Comparison of ENCODE assay signal across 8 cellular contexts in genomic region chr7:43646603-43647313, GRCh38.
DNase-seq lines count a peak whose midpoint lies in the region; ATAC-seq and TF ChIP-seq lines count a peak whose summit lies in the region.

No MANE protein-coding gene starts in this region.

- no peak for DNase-seq in activated naive CD4-positive, alpha-beta T cell treated with anti-CD3 and anti-CD28 coated beads, Interleukin-2, amount 10 ng/mL, durations not matched to agents 7 days and 5 days
- DNase-seq in activated naive CD4-positive, alpha-beta T cell (lab: John Stamatoyannopoulos, UW) = no peak
- DNase-seq in astrocyte of the hippocampus (ENCODE audit: low read depth, low spot score) (peak; percentile 57), left lobe of liver (ENCODE audit: low spot score) (no peak), transverse colon (no peak)
- no peak for DNase-seq in stimulated activated CD8-positive, alpha-beta memory T cell treated with anti-CD3 and anti-CD28 coated beads, Interleukin-4, amount 100 ng/mL, for 48 hours

- no peak for TF ChIP-seq EP300 in transverse colon (IDR thresholded peaks at IDR 0.05; ENCODE audit: low read depth)

- peak overlapping the region; percentile 85 to 93 (median 90) for H3K27ac ChIP-seq in transverse colon

- H3K9me3 Mint-ChIP-seq in activated naive CD4-positive, alpha-beta T cell treated with anti-CD3 and anti-CD28 coated beads, Interleukin-2, amount 10 ng/mL, durations not matched to agents 7 days and 5 days = no peaks in the 10 kb centered on the region

- intact Hi-C loops in transverse colon (cut with DNase I; ENCODE audit: low total_unique reads) = no loop called here

- H3K4me3 Mint-ChIP-seq in activated naive CD4-positive, alpha-beta T cell treated with anti-CD3 and anti-CD28 coated beads, Interleukin-2, amount 10 ng/mL, durations not matched to agents 7 days and 5 days = peak overlapping the region; percentile 70

- TF ChIP-seq POLR2A in transverse colon (IDR thresholded peaks at IDR 0.05) = no peak

- H3K4me1 ChIP-seq in transverse colon = peaks cover 28 to 60% (median 41%) of the 10 kb centered on the region in 4 donors

- no peaks in the 10 kb centered on the region for H3K27me3 Mint-ChIP-seq in activated naive CD4-positive, alpha-beta T cell treated with anti-CD3 and anti-CD28 coated beads, Interleukin-2, amount 10 ng/mL, durations not matched to agents 7 days and 5 days

- in situ Hi-C loops in transverse colon (cut with MboI; ENCODE audit: low pct_ligation_motif_present in 1 of 4, low pct_unique_long_range_greater_than_20kb in 1 of 4, low sequenced_read_pairs in 3 of 4) = no loop called here

- H3K36me3 ChIP-seq in transverse colon = no peaks in the 10 kb centered on the region

- 60% methylated on average over 3 to 8 of the region's 8 CpGs for WGBS in transverse colon (ENCODE audit: low coverage in 1 of 2), 2 donors

- H3K36me3 Mint-ChIP-seq in activated naive CD4-positive, alpha-beta T cell treated with anti-CD3 and anti-CD28 coated beads, Interleukin-2, amount 10 ng/mL, durations not matched to agents 7 days and 5 days = peaks cover 56% of the 10 kb centered on the region

- H3K4me3 ChIP-seq in transverse colon = no peak overlapping the region

- CTCF ChIA-PET in activated naive CD4-positive, alpha-beta T cell treated with anti-CD3 and anti-CD28 coated beads, Interleukin-2, amount 10 ng/mL, durations not matched to agents 7 days and 5 days (lab: Charles Lee) = interaction anchor here (1.8 to 3.1 kb wide), 3 partner anchors 8 to 65 kb away, joined by 4 to 19 read pairs (median 10); partner anchors contain the start of gene STK17A

- peaks cover 93% of the 10 kb centered on the region for H3K4me1 Mint-ChIP-seq in activated naive CD4-positive, alpha-beta T cell treated with anti-CD3 and anti-CD28 coated beads, Interleukin-2, amount 10 ng/mL, durations not matched to agents 7 days and 5 days

- ATAC-seq in left lobe of liver (peak; percentile 22), HG03280 (IDR thresholded peaks at IDR 0.05; ENCODE audit: unreplicated experiment) (no peak), GM21825 (IDR thresholded peaks at IDR 0.05; ENCODE audit: unreplicated experiment) (no peak)

- no peaks in the 10 kb centered on the region for H3K27me3 ChIP-seq in transverse colon

- peak overlapping the region; percentile 90 for H3K27ac Mint-ChIP-seq in activated naive CD4-positive, alpha-beta T cell treated with anti-CD3 and anti-CD28 coated beads, Interleukin-2, amount 10 ng/mL, durations not matched to agents 7 days and 5 days

- H3K9me3 ChIP-seq in transverse colon = no peaks in the 10 kb centered on the region

- TF ChIP-seq CTCF in transverse colon (IDR thresholded peaks at IDR 0.05) = no peak
